8 cellular contexts compared by ENCODE assay signal in genomic region chr11:67884075-67884733, GRCh38.
DNase-seq lines count a peak whose midpoint lies in the region; TF ChIP-seq lines count a peak whose summit lies in the region.
"Not testable (repeated sequence)": the region's sequence is repeated elsewhere in the genome, so short reads cannot be mapped to it uniquely, and the experiment has no call there.

No MANE protein-coding gene starts in this region.

- H3K27me3 ChIP-seq in CD8-positive, alpha-beta memory T cell (ENCODE audit: insufficient read depth, low read length, poor library complexity, severe bottlenecking); Peyer's patch; mammary epithelial cell (ENCODE audit: insufficient read depth, low read length); transverse colon: not testable (repeated sequence)
- H3K27me3 ChIP-seq in left ventricle myocardium inferior (ENCODE audit: low read depth): peaks cover 16% of the 10 kb centered on the region

- not testable (repeated sequence) for H3K27ac ChIP-seq in CD8-positive, alpha-beta memory T cell (ENCODE audit: low read depth, low read length); mammary epithelial cell (ENCODE audit: insufficient read depth, low read depth, low read length); left ventricle myocardium inferior (replicated peaks)
- H3K27ac ChIP-seq in Peyer's patch (peak overlapping the region; percentile 26 to 96 (median 78)), transverse colon (peak overlapping the region; percentile 74 to 82 (median 76))

- H3K9me3 ChIP-seq in CD8-positive, alpha-beta memory T cell (ENCODE audit: low read length); Peyer's patch; mammary epithelial cell (replicated peaks; ENCODE audit: insufficient read depth, low read length); left ventricle myocardium inferior (replicated peaks); transverse colon: not testable (repeated sequence)

- not testable (repeated sequence) for H3K4me3 ChIP-seq in CD8-positive, alpha-beta memory T cell (ENCODE audit: low read length); mammary epithelial cell (replicated peaks in 1 of 3; ENCODE audit: insufficient read depth in 1 of 3, low read depth in 2 of 3, low read length in 3 of 3)
- H3K4me3 ChIP-seq in Peyer's patch: peak overlapping the region in 3 of 4 donors; percentile 22 to 57 (median 47)
- peak overlapping the region; percentile 52 for H3K4me3 ChIP-seq in left ventricle myocardium inferior
- H3K4me3 ChIP-seq in transverse colon: peak overlapping the region in 3 of 4 donors; percentile 27 to 39 (median 32)

- H3K4me1 ChIP-seq in CD8-positive, alpha-beta memory T cell (ENCODE audit: insufficient read depth, low read length); Peyer's patch; mammary epithelial cell (ENCODE audit: insufficient read depth, low read length); left ventricle myocardium inferior: not testable (repeated sequence)
- peaks cover 0 to 28% (median 3%) of the 10 kb centered on the region in 4 donors for H3K4me1 ChIP-seq in transverse colon

- H3K27ac Mint-ChIP-seq in CD8-positive, alpha-beta memory T cell: peak overlapping the region; percentile 88 to 99 (median 96)
- peak overlapping the region; percentile 99 for H3K27ac Mint-ChIP-seq in activated CD4-positive, alpha-beta memory T cell treated with anti-CD3 and anti-CD28 coated beads, Interleukin-2, amount 10 ng/mL, durations not matched to agents 7 days and 5 days
- peak overlapping the region; percentile 50 for H3K27ac Mint-ChIP-seq in activated naive CD4-positive, alpha-beta T cell treated with anti-CD3 and anti-CD28 coated beads for 36 hours
- peak overlapping the region; percentile 29 for H3K27ac Mint-ChIP-seq in nephron progenitor cell

- WGBS in mammary epithelial cell (ENCODE audit: low coverage, missing lambda C conversion rate): 31% methylated on average over 13 of the region's 13 CpGs
- WGBS in transverse colon (ENCODE audit: low coverage in 1 of 2), 2 donors: 43 to 49% methylated on average over 12 to 13 of the region's 13 CpGs

- H3K4me1 Mint-ChIP-seq in CD8-positive, alpha-beta memory T cell: peaks cover 19 to 24% (median 20%) of the 10 kb centered on the region in 3 donors
- peaks cover 29% of the 10 kb centered on the region for H3K4me1 Mint-ChIP-seq in activated CD4-positive, alpha-beta memory T cell treated with anti-CD3 and anti-CD28 coated beads, Interleukin-2, amount 10 ng/mL, durations not matched to agents 7 days and 5 days
- H3K4me1 Mint-ChIP-seq in activated naive CD4-positive, alpha-beta T cell treated with anti-CD3 and anti-CD28 coated beads for 36 hours (ENCODE audit: low read depth): peaks cover 24% of the 10 kb centered on the region
- H3K4me1 Mint-ChIP-seq in nephron progenitor cell: peaks cover 59% of the 10 kb centered on the region

- dilution Hi-C loops in mammary epithelial cell (cut with HindIII; ENCODE audit: low sequenced_read_pairs): not testable (repeated sequence)

- peak overlapping the region; percentile 40 for H2AFZ ChIP-seq in mammary epithelial cell (ENCODE audit: low read depth, low read length)

- TF ChIP-seq POLR2A in Peyer's patch (IDR thresholded peaks at IDR 0.05) (peak; percentile 18 to 72), transverse colon (IDR thresholded peaks at IDR 0.05) (peak; percentile 32)

- not testable (repeated sequence) for H3K9ac ChIP-seq in mammary epithelial cell (ENCODE audit: insufficient read depth, low read length)

- not testable (repeated sequence) for H3K36me3 Mint-ChIP-seq in CD8-positive, alpha-beta memory T cell; activated CD4-positive, alpha-beta memory T cell treated with anti-CD3 and anti-CD28 coated beads, Interleukin-2, amount 10 ng/mL, durations not matched to agents 7 days and 5 days (ENCODE audit: low read depth); activated naive CD4-positive, alpha-beta T cell treated with anti-CD3 and anti-CD28 coated beads for 36 hours (ENCODE audit: low read depth); nephron progenitor cell (ENCODE audit: low read depth)

- not testable (repeated sequence) for TF ChIP-seq EP300 in transverse colon (IDR thresholded peaks at IDR 0.05; ENCODE audit: low read depth)

- not testable (repeated sequence) for TF ChIP-seq CTCF in Peyer's patch (IDR thresholded peaks at IDR 0.05); mammary epithelial cell (conservative IDR thresholded peaks at IDR 0.05 in 1 of 2, IDR thresholded peaks at IDR 0.05 in 1 of 2; ENCODE audit: extremely low read depth in 1 of 2, insufficient read depth in 1 of 2, low read depth in 1 of 2, low read length in 2 of 2); left ventricle myocardium inferior (IDR thresholded peaks at IDR 0.05; ENCODE audit: borderline replicate concordance); nephron progenitor cell (IDR thresholded peaks at IDR 0.05); transverse colon (IDR thresholded peaks at IDR 0.05)

- peak overlapping the region; percentile 78 to 94 (median 90) for H3K4me3 Mint-ChIP-seq in CD8-positive, alpha-beta memory T cell
- peak overlapping the region; percentile 80 for H3K4me3 Mint-ChIP-seq in activated CD4-positive, alpha-beta memory T cell treated with anti-CD3 and anti-CD28 coated beads, Interleukin-2, amount 10 ng/mL, durations not matched to agents 7 days and 5 days
- H3K4me3 Mint-ChIP-seq in activated naive CD4-positive, alpha-beta T cell treated with anti-CD3 and anti-CD28 coated beads for 36 hours: peak overlapping the region; percentile 64
- peak overlapping the region; percentile 9 for H3K4me3 Mint-ChIP-seq in nephron progenitor cell

- H3K36me3 ChIP-seq in CD8-positive, alpha-beta memory T cell (ENCODE audit: insufficient read depth, low read length); Peyer's patch; mammary epithelial cell (ENCODE audit: insufficient read depth, low read length); left ventricle myocardium inferior; transverse colon: not testable (repeated sequence)

- peak in 1 of 5 donors; percentile 11 for DNase-seq in CD8-positive, alpha-beta memory T cell
- not testable (repeated sequence) for DNase-seq in Peyer's patch; activated naive CD4-positive, alpha-beta T cell treated with anti-CD3 and anti-CD28 coated beads for 36 hours; mammary epithelial cell; left ventricle myocardium inferior; nephron progenitor cell; transverse colon
- DNase-seq in activated CD4-positive, alpha-beta memory T cell treated with anti-CD3 and anti-CD28 coated beads, Interleukin-2, amount 10 ng/mL, durations not matched to agents 7 days and 5 days: peak; percentile 39

- peaks cover 4 to 24% of the 10 kb centered on the region in 2 donors for H3K27me3 Mint-ChIP-seq in CD8-positive, alpha-beta memory T cell
- H3K27me3 Mint-ChIP-seq in activated CD4-positive, alpha-beta memory T cell treated with anti-CD3 and anti-CD28 coated beads, Interleukin-2, amount 10 ng/mL, durations not matched to agents 7 days and 5 days; activated naive CD4-positive, alpha-beta T cell treated with anti-CD3 and anti-CD28 coated beads for 36 hours (ENCODE audit: low read depth); nephron progenitor cell (ENCODE audit: low read depth, poor library complexity): not testable (repeated sequence)

- POLR2A ChIA-PET in CD8-positive, alpha-beta memory T cell (lab: Charles Lee): not testable (repeated sequence)
- POLR2A ChIA-PET in activated CD4-positive, alpha-beta memory T cell treated with anti-CD3 and anti-CD28 coated beads, Interleukin-2, amount 10 ng/mL, durations not matched to agents 7 days and 5 days (lab: Charles Lee): interaction anchor here (0.7 to 1.2 kb wide), 2 partner anchors 11 to 156 kb away, joined by 3 read pairs; no protein-coding TSS in a partner anchor

- BruUV-seq in mammary epithelial cell (replicated peaks; lab: Mats Ljungman, UMichigan): not testable (repeated sequence)

- H3K4me2 ChIP-seq in mammary epithelial cell (ENCODE audit: insufficient read depth, low read depth, low read length): peak overlapping the region; percentile 56

- H4K20me1 ChIP-seq in mammary epithelial cell (ENCODE audit: insufficient read depth, low read length): not testable (repeated sequence)

- not testable (repeated sequence) for H3K79me2 ChIP-seq in mammary epithelial cell (ENCODE audit: insufficient read depth, low read length)

- not testable (repeated sequence) for H3K9me3 Mint-ChIP-seq in CD8-positive, alpha-beta memory T cell; activated CD4-positive, alpha-beta memory T cell treated with anti-CD3 and anti-CD28 coated beads, Interleukin-2, amount 10 ng/mL, durations not matched to agents 7 days and 5 days; activated naive CD4-positive, alpha-beta T cell treated with anti-CD3 and anti-CD28 coated beads for 36 hours; nephron progenitor cell

- in situ Hi-C loops in mammary epithelial cell (cut with MboI; ENCODE audit: low sequenced_read_pairs in 2 of 2); transverse colon (cut with MboI; ENCODE audit: low pct_ligation_motif_present in 1 of 4, low pct_unique_long_range_greater_than_20kb in 1 of 4, low sequenced_read_pairs in 3 of 4): not testable (repeated sequence)

- CTCF ChIA-PET in CD8-positive, alpha-beta memory T cell (lab: Charles Lee): interaction anchor here (1.7 kb wide), 1 partner anchor 71 kb away, joined by 7 read pairs; no protein-coding TSS in a partner anchor
- CTCF ChIA-PET in activated CD4-positive, alpha-beta memory T cell treated with anti-CD3 and anti-CD28 coated beads, Interleukin-2, amount 10 ng/mL, durations not matched to agents 7 days and 5 days (lab: Charles Lee): interaction anchor here (1.5 to 2.3 kb wide), 3 partner anchors 71 to 322 kb away, joined by 3 to 13 read pairs (median 4); no protein-coding TSS in a partner anchor
- CTCF ChIA-PET in activated naive CD4-positive, alpha-beta T cell treated with anti-CD3 and anti-CD28 coated beads for 36 hours (lab: Charles Lee); mammary epithelial cell (lab: Charles Lee; ENCODE audit: low non-redundant PET): not testable (repeated sequence)

- intact Hi-C loops in activated naive CD4-positive, alpha-beta T cell treated with anti-CD3 and anti-CD28 coated beads for 36 hours (cut with micrococcal nuclease); mammary epithelial cell (cut with micrococcal nuclease); left ventricle myocardium inferior (cut with micrococcal nuclease); transverse colon (cut with DNase I; ENCODE audit: low total_unique reads): not testable (repeated sequence)

Comparison
In these comparisons a context has a peak if more than half of its experiments do, and no peak if none do; other contexts are left out.
1. H3K27ac Mint-ChIP-seq: peak in every context shown above with its lines; median percentile 99 in activated CD4-positive, alpha-beta memory T cell treated with anti-CD3 and anti-CD28 coated beads, Interleukin-2, amount 10 ng/mL, durations not matched to agents 7 days and 5 days; 96 in CD8-positive, alpha-beta memory T cell; 50 in activated naive CD4-positive, alpha-beta T cell treated with anti-CD3 and anti-CD28 coated beads for 36 hours; 29 in nephron progenitor cell.
2. H3K4me3 Mint-ChIP-seq: peak in every context shown above with its lines; median percentile 90 in CD8-positive, alpha-beta memory T cell; 80 in activated CD4-positive, alpha-beta memory T cell treated with anti-CD3 and anti-CD28 coated beads, Interleukin-2, amount 10 ng/mL, durations not matched to agents 7 days and 5 days; 64 in activated naive CD4-positive, alpha-beta T cell treated with anti-CD3 and anti-CD28 coated beads for 36 hours; 9 in nephron progenitor cell.